ENCODE assay signal across 1 cellular context in genomic region chr7:103944230-103944900, GRCh38.
TF ChIP-seq lines count a peak whose summit lies in the region.

No MANE protein-coding gene starts in this region.

TF ChIP-seq in GM23338, 12 proteins besides CTCF, POLR2A, EP300 and RAD21 (continued from another document):
- TF ChIP-seq, protein P1, sequence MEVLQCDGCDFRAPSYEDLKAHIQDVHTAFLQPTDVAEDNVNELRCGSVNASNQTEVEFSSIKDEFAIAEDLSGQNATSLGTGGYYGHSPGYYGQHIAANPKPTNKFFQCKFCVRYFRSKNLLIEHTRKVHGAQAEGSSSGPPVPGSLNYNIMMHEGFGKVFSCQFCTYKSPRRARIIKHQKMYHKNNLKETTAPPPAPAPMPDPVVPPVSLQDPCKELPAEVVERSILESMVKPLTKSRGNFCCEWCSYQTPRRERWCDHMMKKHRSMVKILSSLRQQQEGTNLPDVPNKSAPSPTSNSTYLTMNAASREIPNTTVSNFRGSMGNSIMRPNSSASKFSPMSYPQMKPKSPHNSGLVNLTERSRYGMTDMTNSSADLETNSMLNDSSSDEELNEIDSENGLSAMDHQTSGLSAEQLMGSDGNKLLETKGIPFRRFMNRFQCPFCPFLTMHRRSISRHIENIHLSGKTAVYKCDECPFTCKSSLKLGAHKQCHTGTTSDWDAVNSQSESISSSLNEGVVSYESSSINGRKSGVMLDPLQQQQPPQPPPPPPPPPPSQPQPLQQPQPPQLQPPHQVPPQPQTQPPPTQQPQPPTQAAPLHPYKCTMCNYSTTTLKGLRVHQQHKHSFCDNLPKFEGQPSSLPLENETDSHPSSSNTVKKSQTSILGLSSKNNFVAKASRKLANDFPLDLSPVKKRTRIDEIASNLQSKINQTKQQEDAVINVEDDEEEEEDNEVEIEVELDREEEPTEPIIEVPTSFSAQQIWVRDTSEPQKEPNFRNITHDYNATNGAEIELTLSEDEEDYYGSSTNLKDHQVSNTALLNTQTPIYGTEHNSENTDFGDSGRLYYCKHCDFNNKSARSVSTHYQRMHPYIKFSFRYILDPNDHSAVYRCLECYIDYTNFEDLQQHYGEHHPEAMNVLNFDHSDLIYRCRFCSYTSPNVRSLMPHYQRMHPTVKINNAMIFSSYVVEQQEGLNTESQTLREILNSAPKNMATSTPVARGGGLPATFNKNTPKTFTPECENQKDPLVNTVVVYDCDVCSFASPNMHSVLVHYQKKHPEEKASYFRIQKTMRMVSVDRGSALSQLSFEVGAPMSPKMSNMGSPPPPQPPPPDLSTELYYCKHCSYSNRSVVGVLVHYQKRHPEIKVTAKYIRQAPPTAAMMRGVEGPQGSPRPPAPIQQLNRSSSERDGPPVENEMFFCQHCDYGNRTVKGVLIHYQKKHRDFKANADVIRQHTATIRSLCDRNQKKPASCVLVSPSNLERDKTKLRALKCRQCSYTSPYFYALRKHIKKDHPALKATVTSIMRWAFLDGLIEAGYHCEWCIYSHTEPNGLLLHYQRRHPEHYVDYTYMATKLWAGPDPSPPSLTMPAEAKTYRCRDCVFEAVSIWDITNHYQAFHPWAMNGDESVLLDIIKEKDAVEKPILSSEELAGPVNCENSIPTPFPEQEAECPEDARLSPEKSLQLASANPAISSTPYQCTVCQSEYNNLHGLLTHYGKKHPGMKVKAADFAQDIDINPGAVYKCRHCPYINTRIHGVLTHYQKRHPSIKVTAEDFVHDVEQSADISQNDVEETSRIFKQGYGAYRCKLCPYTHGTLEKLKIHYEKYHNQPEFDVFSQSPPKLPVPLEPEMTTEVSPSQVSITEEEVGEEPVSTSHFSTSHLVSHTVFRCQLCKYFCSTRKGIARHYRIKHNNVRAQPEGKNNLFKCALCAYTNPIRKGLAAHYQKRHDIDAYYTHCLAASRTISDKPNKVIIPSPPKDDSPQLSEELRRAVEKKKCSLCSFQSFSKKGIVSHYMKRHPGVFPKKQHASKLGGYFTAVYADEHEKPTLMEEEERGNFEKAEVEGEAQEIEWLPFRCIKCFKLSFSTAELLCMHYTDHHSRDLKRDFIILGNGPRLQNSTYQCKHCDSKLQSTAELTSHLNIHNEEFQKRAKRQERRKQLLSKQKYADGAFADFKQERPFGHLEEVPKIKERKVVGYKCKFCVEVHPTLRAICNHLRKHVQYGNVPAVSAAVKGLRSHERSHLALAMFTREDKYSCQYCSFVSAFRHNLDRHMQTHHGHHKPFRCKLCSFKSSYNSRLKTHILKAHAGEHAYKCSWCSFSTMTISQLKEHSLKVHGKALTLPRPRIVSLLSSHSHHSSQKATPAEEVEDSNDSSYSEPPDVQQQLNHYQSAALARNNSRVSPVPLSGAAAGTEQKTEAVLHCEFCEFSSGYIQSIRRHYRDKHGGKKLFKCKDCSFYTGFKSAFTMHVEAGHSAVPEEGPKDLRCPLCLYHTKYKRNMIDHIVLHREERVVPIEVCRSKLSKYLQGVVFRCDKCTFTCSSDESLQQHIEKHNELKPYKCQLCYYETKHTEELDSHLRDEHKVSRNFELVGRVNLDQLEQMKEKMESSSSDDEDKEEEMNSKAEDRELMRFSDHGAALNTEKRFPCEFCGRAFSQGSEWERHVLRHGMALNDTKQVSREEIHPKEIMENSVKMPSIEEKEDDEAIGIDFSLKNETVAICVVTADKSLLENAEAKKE (CRISPR knock-in tag; IDR thresholded peaks at IDR 0.05): no peak
- no peak for TF ChIP-seq NANOG (IDR thresholded peaks at IDR 0.05; ENCODE audit: borderline replicate concordance)
- no peak for TF ChIP-seq CREB1 (CRISPR knock-in tag; IDR thresholded peaks at IDR 0.05; ENCODE audit: low read depth)
- TF ChIP-seq EZH2 (IDR thresholded peaks at IDR 0.05; ENCODE audit: low read depth, unreplicated experiment): no peak
- TF ChIP-seq JUNB (IDR thresholded peaks at IDR 0.05; ENCODE audit: unreplicated experiment): no peak
- TF ChIP-seq ZNF114 (CRISPR knock-in tag; IDR thresholded peaks at IDR 0.05): no peak
- TF ChIP-seq EZH2phosphoT487 (IDR thresholded peaks at IDR 0.05; ENCODE audit: unreplicated experiment): no peak
- no peak for TF ChIP-seq POLR2AphosphoS5 (IDR thresholded peaks at IDR 0.05; ENCODE audit: low read depth)
- TF ChIP-seq REST (IDR thresholded peaks at IDR 0.05; ENCODE audit: unreplicated experiment): no peak
